Comparison of ENCODE assay signal across 16 cellular contexts in the genomic region with DNA sequence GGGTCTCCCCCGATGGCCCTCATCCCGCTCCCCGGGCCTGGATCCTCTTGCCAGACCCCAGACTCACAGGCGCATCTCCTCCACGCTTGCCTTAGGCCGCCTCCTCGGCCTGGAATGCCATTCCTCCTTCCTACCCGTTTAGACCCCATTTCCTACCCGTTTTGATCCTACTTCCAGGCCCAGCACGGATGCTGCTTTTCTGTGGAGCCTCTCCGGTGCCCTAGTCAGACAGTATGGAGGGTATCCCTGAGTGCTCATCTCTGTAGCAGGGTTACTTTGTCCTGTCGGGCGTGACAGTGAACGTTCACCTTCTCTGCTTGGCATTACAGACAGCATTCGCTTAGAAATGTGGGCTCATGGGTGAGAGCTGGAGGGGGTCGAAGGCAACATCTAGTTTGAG. TPM values are rescaled to one million over a fixed set of nuclear protein-coding genes. Genes with fewer than 3 reads are reported as not detected.
"Had no signal": no experiment of that assay in that cellular context is flagged by ENCODE, and none has a peak within 500 bp of the region (broad histone marks: within the 10 kb centered on the region; RNA-seq: fewer than 3 reads in every experiment).

No MANE protein-coding gene starts in this region.

- H3K27me3 Mint-ChIP-seq: dendritic cell treated with granulocyte-macrophage colony-stimulating factor and Interleukin-4, amounts not matched to agents 40 ng/mL and 50 ng/mL, for 4 days had no signal

- H3K4me3 Mint-ChIP-seq: dendritic cell treated with granulocyte-macrophage colony-stimulating factor and Interleukin-4, amounts not matched to agents 40 ng/mL and 50 ng/mL, for 4 days; immature natural killer cell; natural killer cell had no signal

- H3K4me3 ChIP-seq: adrenal gland, mucosa of descending colon had no signal

- H3K27ac ChIP-seq: WERI-Rb-1 had no signal

- ATAC-seq: activated naive CD4-positive, alpha-beta T cell treated with anti-CD3 and anti-CD28 coated beads, Interleukin-2, amount 50 U/mL, for 72 hours; natural killer cell had no signal

- H3K9me3 ChIP-seq: adrenal gland, mucosa of descending colon had no signal

- H3K36me3 Mint-ChIP-seq: activated naive CD4-positive, alpha-beta T cell treated with anti-CD3 and anti-CD28 coated beads, Interleukin-2, amount 50 U/mL, for 72 hours; immature natural killer cell; natural killer cell had no signal

- H3K27me3 ChIP-seq: adrenal gland had no signal

- FAIRE-seq: frontal cortex had no signal

- H3K9me3 Mint-ChIP-seq: activated naive CD4-positive, alpha-beta T cell treated with anti-CD3 and anti-CD28 coated beads, Interleukin-2, amount 50 U/mL, for 72 hours; dendritic cell treated with granulocyte-macrophage colony-stimulating factor and Interleukin-4, amounts not matched to agents 40 ng/mL and 50 ng/mL, for 4 days; immature natural killer cell; natural killer cell had no signal

- H3K4me1 ChIP-seq: adrenal gland had no signal

- H3K36me3 ChIP-seq: adrenal gland, WERI-Rb-1 had no signal

- DNase-seq: activated CD4-positive, alpha-beta T cell treated with anti-CD3 and anti-CD28 coated beads, Interleukin-2, amount 50 U/mL, for 4 hours; activated gamma-delta T cell treated with Interleukin-2 at 50 U/mL for 16 hours; effector memory CD4-positive, alpha-beta T cell; immature natural killer cell; natural killer cell; stimulated activated CD4-positive, alpha-beta T cell treated with anti-CD3 and anti-CD28 coated beads, Interleukin-12 subunit alpha, Interleukin-12 subunit beta, amount 100 ng/mL, for 4 hours; stimulated activated CD4-positive, alpha-beta T cell treated with anti-CD3 and anti-CD28 coated beads, Interleukin-1b, Interleukin-23, amount 100 ng/mL, for 48 hours; stimulated activated CD8-positive, alpha-beta memory T cell treated with anti-CD3 and anti-CD28 coated beads, Interleukin-4, amount 100 ng/mL, for 48 hours; stimulated activated naive CD4-positive, alpha-beta T cell treated with Interleukin-2 at 50 U/mL for 16 hours; WERI-Rb-1 had no signal

RNA-seq across cellular contexts. Expression of a gene that starts 9.3 kb away (rescaled TPM):
- total RNA-seq: renal cortical epithelial cell had no signal
